Comparison of ENCODE assay signal across 22 cellular contexts in genomic region chr6:134875367-134875766, GRCh38.
DNase-seq lines count a peak whose midpoint lies in the region; TF ChIP-seq lines count a peak whose summit lies in the region.
"Had no signal": no experiment of that assay in that cellular context is flagged by ENCODE, and none has a peak within 500 bp of the region (broad histone marks: within the 10 kb centered on the region; RNA-seq: fewer than 3 reads in every experiment).

No MANE protein-coding gene starts in this region.

- POLR2A ChIA-PET in OCI-LY7 (lab: Charles Lee), result interaction anchor here (0.5 kb wide), 1 partner anchor 42 kb away, joined by 7 read pairs; no protein-coding TSS in a partner anchor

- H3K9me2 ChIP-seq in OCI-LY7 (ENCODE audit: insufficient read depth, low read length), result no peaks in the 10 kb centered on the region

- peaks cover 21% of the 10 kb centered on the region for H3K4me1 Mint-ChIP-seq in chondrocyte (ENCODE audit: low read depth)

- TF ChIP-seq CTCF in OCI-LY7 (conservative IDR thresholded peaks at IDR 0.05; ENCODE audit: low read length) (no peak), chondrocyte (IDR thresholded peaks at IDR 0.05) (no peak)

- H3K27me3 Mint-ChIP-seq in chondrocyte (ENCODE audit: low read depth), result no peaks in the 10 kb centered on the region
- H3K27me3 Mint-ChIP-seq: activated naive CD8-positive, alpha-beta T cell treated with anti-CD3 and anti-CD28 coated beads, Interleukin-2, amount 10 ng/mL, durations not matched to agents 7 days and 5 days had no signal

- DNase-seq in NCI-H2171 treated with DMSO at 0.1 percent for 48 hours (lab: John Stamatoyannopoulos, UW) (peak; percentile 22), NCI-H2171 (lab: John Stamatoyannopoulos, UW) (no peak), OCI-LY7 (ENCODE audit: low spot score) (peak; percentile 78), chondrocyte (ENCODE audit: low spot score) (no peak), lung microvascular endothelial cell (ENCODE audit: low read depth in 2 of 2) (peak; percentile 31 to 39), medulla oblongata (ENCODE audit: extremely low spot score) (no peak), posterior cingulate gyrus (no peak)
- no peak for DNase-seq in activated naive CD4-positive, alpha-beta T cell (lab: John Stamatoyannopoulos, UW)
- DNase-seq: activated naive CD8-positive, alpha-beta T cell treated with anti-CD3 and anti-CD28 coated beads, Interleukin-2, amount 10 ng/mL, durations not matched to agents 7 days and 5 days; HCEC 1CT; KG1; NCI-H1105 treated with DMSO at 0.1 percent for 48 hours; NCI-H774; PC-3; stimulated activated naive CD4-positive, alpha-beta T cell treated with Interleukin-2 at 50 U/mL for 16 hours; upper lobe of left lung had no signal

- H3K9me3 Mint-ChIP-seq in chondrocyte (ENCODE audit: low read depth), result no peaks in the 10 kb centered on the region

- CTCF ChIA-PET in OCI-LY7 (lab: Charles Lee; ENCODE audit: unreplicated experiment), result no interaction called here

- no peak overlapping the region for H3K4me2 ChIP-seq in OCI-LY7 (ENCODE audit: low read length)

- H3K4me3 Mint-ChIP-seq in chondrocyte (ENCODE audit: unreplicated experiment), result no peak overlapping the region
- H3K4me3 Mint-ChIP-seq: activated naive CD8-positive, alpha-beta T cell treated with anti-CD3 and anti-CD28 coated beads, Interleukin-2, amount 10 ng/mL, durations not matched to agents 7 days and 5 days; activated T-helper 1 cell treated with anti-CD3 and anti-CD28 coated beads, Interleukin-12 subunit alpha, Interleukin-12 subunit beta, Interleukin-2, Interleukin-4 antibody, amounts not matched to agents 30 ng/mL and 10 ng/mL and 1 ng/mL, durations not matched to agents 14 hours and 24 hours and 36 hours; T-helper 2 cell treated with Interferon-gamma antibody and Interleukin-4, amounts not matched to agents 5 μg/mL and 100 μg/mL, for 36 hours had no signal

- H3K27ac ChIP-seq in OCI-LY7 (ENCODE audit: low read depth, low read length, poor library complexity, severe bottlenecking), result no peak overlapping the region
- H3K27ac ChIP-seq: C4-2B, cardiac muscle cell, neutrophil, right atrium auricular region, upper lobe of left lung had no signal

- peaks cover 14% of the 10 kb centered on the region; the same call in 1 of the 2 replicates for H3K36me3 ChIP-seq in OCI-LY7 (ENCODE audit: insufficient read depth, low read length)
- H3K36me3 ChIP-seq: cardiac muscle cell, neutrophil, right atrium auricular region, upper lobe of left lung had no signal

- H3K79me2 ChIP-seq in OCI-LY7 (ENCODE audit: insufficient read depth, low read depth, low read length), result no peaks in the 10 kb centered on the region

- H2AFZ ChIP-seq in OCI-LY7 (ENCODE audit: low read length), result no peak overlapping the region

- no TSS peak for BruUV-seq in OCI-LY7 (replicated peaks; lab: Mats Ljungman, UMichigan)

- no peak overlapping the region for H3K4me3 ChIP-seq in OCI-LY7 (ENCODE audit: low read depth, low read length, poor library complexity, severe bottlenecking)
- H3K4me3 ChIP-seq: cardiac muscle cell, right atrium auricular region, upper lobe of left lung had no signal

- H3K4me1 ChIP-seq in OCI-LY7 (ENCODE audit: insufficient read depth, low read length, poor library complexity, severe bottlenecking), result peaks cover 34% of the 10 kb centered on the region
- H3K4me1 ChIP-seq: right atrium auricular region, upper lobe of left lung had no signal

- H3K36me3 Mint-ChIP-seq in chondrocyte (ENCODE audit: low read depth), result peaks cover 3% of the 10 kb centered on the region

- H3K9me3 ChIP-seq in OCI-LY7 (ENCODE audit: low read length), result peaks cover 48% of the 10 kb centered on the region
- H3K9me3 ChIP-seq: neutrophil, right atrium auricular region, upper lobe of left lung had no signal

- intact Hi-C loops in OCI-LY7 (cut with micrococcal nuclease; ENCODE audit: unreplicated experiment), result loop anchor here (10.0 kb wide), 1 partner anchor 631 kb away; no protein-coding TSS in a partner anchor
- intact Hi-C loops in posterior cingulate gyrus (cut with DNase I), result no loop called here

- peak overlapping the region; percentile 66 for H3K27ac Mint-ChIP-seq in chondrocyte (ENCODE audit: unreplicated experiment)
- H3K27ac Mint-ChIP-seq: activated naive CD8-positive, alpha-beta T cell treated with anti-CD3 and anti-CD28 coated beads, Interleukin-2, amount 10 ng/mL, durations not matched to agents 7 days and 5 days; activated T-helper 1 cell treated with anti-CD3 and anti-CD28 coated beads, Interleukin-12 subunit alpha, Interleukin-12 subunit beta, Interleukin-2, Interleukin-4 antibody, amounts not matched to agents 30 ng/mL and 10 ng/mL and 1 ng/mL, durations not matched to agents 14 hours and 24 hours and 36 hours; T-helper 2 cell treated with Interferon-gamma antibody and Interleukin-4, amounts not matched to agents 5 μg/mL and 100 μg/mL, for 36 hours had no signal

- no peaks in the 10 kb centered on the region for H4K20me1 ChIP-seq in OCI-LY7 (ENCODE audit: insufficient read depth, low read length)

Comparison
In these comparisons a context has a peak if more than half of its experiments do, and no peak if none do; other contexts are left out.
1. DNase-seq: peak in NCI-H2171 treated with DMSO at 0.1 percent for 48 hours (single experiment), OCI-LY7 (single experiment) and lung microvascular endothelial cell (2 of 2); none in NCI-H2171 (single experiment), chondrocyte (single experiment), activated naive CD4-positive, alpha-beta T cell (0 of 4), medulla oblongata (single experiment) and posterior cingulate gyrus (0 of 10).